Comparison of ENCODE assay signal across 19 cellular contexts in the genomic region with DNA sequence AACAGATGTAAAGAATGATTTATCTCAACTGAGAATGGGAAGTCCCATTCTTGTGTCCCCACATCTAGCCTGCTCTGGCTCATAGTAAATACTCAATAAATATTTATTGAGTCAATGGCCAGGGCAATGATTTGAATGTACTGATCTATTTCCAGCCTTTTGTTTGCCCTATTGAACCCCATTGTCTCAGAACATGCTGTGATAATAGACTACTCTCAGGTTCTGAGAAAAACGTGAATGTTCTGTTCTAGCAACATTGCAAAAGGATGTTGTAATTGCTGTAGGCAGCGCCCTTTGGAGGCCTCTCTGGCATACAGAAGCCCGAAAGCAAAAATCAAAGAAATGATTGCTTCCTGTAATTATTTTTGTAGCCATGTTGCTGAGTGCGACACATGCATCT.
DNase-seq lines count a peak whose midpoint lies in the region; ATAC-seq, FAIRE-seq and TF ChIP-seq lines count a peak whose summit lies in the region.
"Had no signal": no experiment of that assay in that cellular context is flagged by ENCODE, and none has a peak within 500 bp of the region (broad histone marks: within the 10 kb centered on the region; RNA-seq: fewer than 3 reads in every experiment).

No MANE protein-coding gene starts in this region.

- no peak overlapping the region for H3K4me3 Mint-ChIP-seq in endodermal cell
- H3K4me3 Mint-ChIP-seq: HFFc6 had no signal

- H3K4me1 Mint-ChIP-seq in endodermal cell, result peaks cover 16% of the 10 kb centered on the region

- FAIRE-seq in small intestine (lab: Jason Lieb, UNC), result no peak
- FAIRE-seq: GM12878, GM18507, H1 had no signal

- DNase-seq in NCI-H1417 (lab: John Stamatoyannopoulos, UW), result peak in 2 of 3 experiments; percentile 16 to 59
- DNase-seq in NCI-H1417 treated with DMSO at 0.1 percent for 48 hours (lab: John Stamatoyannopoulos, UW), result no peak
- peak; percentile 61 to 88 for DNase-seq in NOMO-1 (lab: John Stamatoyannopoulos, UW; ENCODE audit: unreplicated experiment in 2 of 2)
- no peak for DNase-seq in endodermal cell
- peak; percentile 39 for DNase-seq in small intestine
- DNase-seq in MV-4-11 (lab: John Stamatoyannopoulos, UW), result no peak
- DNase-seq in neuronal stem cell (ENCODE audit: low spot score), result no peak
- DNase-seq: HFFc6, MM.1S, NCI-H1105 treated with DMSO at 0.1 percent for 48 hours, NCI-H446, NCI-H82, SIG-M5 had no signal

- H2BK120ac ChIP-seq in neuronal stem cell (ENCODE audit: low read depth, low read length), result no peak overlapping the region

- H3K36me3 ChIP-seq in endodermal cell (ENCODE audit: control insufficient read depth, insufficient read depth, low read length) (no peaks in the 10 kb centered on the region), small intestine (ENCODE audit: control insufficient read depth in 2 of 2, insufficient read depth in 2 of 2, low read length in 2 of 2) (no peaks in the 10 kb centered on the region), neuronal stem cell (replicated peaks in 1 of 2; ENCODE audit: control insufficient read depth in 2 of 2, insufficient read depth in 2 of 2, low read length in 2 of 2) (no peaks in the 10 kb centered on the region)
- H3K36me3 ChIP-seq: BLaER1 treated with 17β-estradiol and CSF1 and Interleukin-3, amounts not matched to agents 10 nM and 100 nM had no signal

- H4K8ac ChIP-seq in neuronal stem cell (ENCODE audit: low read depth, low read length), result no peak overlapping the region

- no peak overlapping the region for H2BK5ac ChIP-seq in neuronal stem cell (ENCODE audit: low read length)

- H3K27me3 ChIP-seq in endodermal cell (ENCODE audit: control insufficient read depth, insufficient read depth, low read length, poor library complexity, severe bottlenecking) (no peaks in the 10 kb centered on the region), small intestine (ENCODE audit: control insufficient read depth in 2 of 2, insufficient read depth in 2 of 2, low read length in 2 of 2) (no peaks in the 10 kb centered on the region), neuronal stem cell (ENCODE audit: control insufficient read depth in 3 of 3, insufficient read depth in 3 of 3, low read depth in 1 of 3, low read length in 3 of 3) (no peaks in the 10 kb centered on the region)
- H3K27me3 ChIP-seq: BLaER1 treated with 17β-estradiol and CSF1 and Interleukin-3, amounts not matched to agents 10 nM and 100 nM had no signal

- H3K4me1 ChIP-seq in endodermal cell (ENCODE audit: control insufficient read depth, insufficient read depth, low read length), result no peaks in the 10 kb centered on the region
- H3K4me1 ChIP-seq in small intestine (ENCODE audit: control insufficient read depth in 2 of 2, insufficient read depth in 1 of 2, low read depth in 1 of 2, low read length in 1 of 2), result peaks cover 0 to 2% of the 10 kb centered on the region in 2 donors
- peaks cover 0 to 26% of the 10 kb centered on the region in 2 donors for H3K4me1 ChIP-seq in neuronal stem cell (ENCODE audit: control insufficient read depth in 2 of 2, insufficient read depth in 1 of 2, low read depth in 1 of 2, low read length in 2 of 2)
- H3K4me1 ChIP-seq: BLaER1 treated with 17β-estradiol and CSF1 and Interleukin-3, amounts not matched to agents 10 nM and 100 nM had no signal

- H3K27ac ChIP-seq in endodermal cell (ENCODE audit: low read depth, low read length) (peak overlapping the region; percentile 18), small intestine (ENCODE audit: low read depth in 1 of 2, low read length in 1 of 2) (no peak overlapping the region), neuronal stem cell (replicated peaks; ENCODE audit: low read length) (no peak overlapping the region)
- H3K27ac ChIP-seq: 22Rv1; BLaER1 treated with 17β-estradiol and CSF1 and Interleukin-3, amounts not matched to agents 10 nM and 100 nM had no signal

- H2AFZ ChIP-seq in neuronal stem cell (ENCODE audit: low read length), result no peak overlapping the region

- no peak overlapping the region for H3K4me2 ChIP-seq in neuronal stem cell (ENCODE audit: insufficient read depth, low read length, poor library complexity, severe bottlenecking)
- H3K4me2 ChIP-seq: BLaER1 treated with 17β-estradiol and CSF1 and Interleukin-3, amounts not matched to agents 10 nM and 100 nM had no signal

- ATAC-seq in GM18907 (IDR thresholded peaks at IDR 0.05; ENCODE audit: unreplicated experiment), result no peak
- ATAC-seq: GM12878 had no signal

- H2BK12ac ChIP-seq in neuronal stem cell (ENCODE audit: low read length), result no peak overlapping the region

- TF ChIP-seq CTCF in endodermal cell (conservative IDR thresholded peaks at IDR 0.05), result no peak

- H3K9me3 Mint-ChIP-seq in endodermal cell, result no peaks in the 10 kb centered on the region
- H3K9me3 Mint-ChIP-seq: HFFc6 had no signal

- no peak overlapping the region for H3K23ac ChIP-seq in neuronal stem cell (ENCODE audit: low read depth, low read length, poor library complexity)

- no peak overlapping the region for H3K27ac Mint-ChIP-seq in endodermal cell
- H3K27ac Mint-ChIP-seq: HFFc6 had no signal

- H2BK15ac ChIP-seq in neuronal stem cell (ENCODE audit: low read length), result no peak overlapping the region

- no peak overlapping the region for H2AK5ac ChIP-seq in neuronal stem cell (ENCODE audit: low read depth, low read length)

- no peaks in the 10 kb centered on the region for H3K9me3 ChIP-seq in endodermal cell (ENCODE audit: control insufficient read depth, low read length)
- H3K9me3 ChIP-seq in small intestine (ENCODE audit: control insufficient read depth, low read depth), result no peaks in the 10 kb centered on the region
- H3K9me3 ChIP-seq in neuronal stem cell (replicated peaks in 1 of 2; ENCODE audit: control insufficient read depth in 2 of 2, insufficient read depth in 1 of 2, low read depth in 1 of 2, low read length in 2 of 2), result no peaks in the 10 kb centered on the region
- H3K9me3 ChIP-seq: BLaER1 treated with 17β-estradiol and CSF1 and Interleukin-3, amounts not matched to agents 10 nM and 100 nM had no signal

- H3K4ac ChIP-seq in neuronal stem cell (ENCODE audit: low read length), result no peak overlapping the region

- H3K9ac ChIP-seq in endodermal cell (ENCODE audit: extremely low read depth, low read length, poor library complexity, severe bottlenecking), result no peak overlapping the region
- H3K9ac ChIP-seq in neuronal stem cell (ENCODE audit: low read depth, low read length, poor library complexity), result no peak overlapping the region
- H3K9ac ChIP-seq: BLaER1 treated with 17β-estradiol and CSF1 and Interleukin-3, amounts not matched to agents 10 nM and 100 nM had no signal

- H3K79me1 ChIP-seq in neuronal stem cell (ENCODE audit: low read depth, low read length), result no peaks in the 10 kb centered on the region

- no peaks in the 10 kb centered on the region for H3K27me3 Mint-ChIP-seq in endodermal cell (ENCODE audit: insufficient read depth)

- H3K36me3 Mint-ChIP-seq in endodermal cell (ENCODE audit: low read depth), result no peaks in the 10 kb centered on the region

- 68 to 87% methylated on average over 3 to 4 of the region's 4 CpGs for WGBS in endodermal cell (ENCODE audit: insufficient coverage in 1 of 2, insufficient read length in 1 of 2), 2 experiments
- 33 to 62% (median 58%) methylated on average over 4 of the region's 4 CpGs for WGBS in small intestine, 3 donors
- WGBS in neuronal stem cell (ENCODE audit: extremely low coverage in 2 of 2, insufficient read length in 2 of 2, insufficient replicate concordance in 1 of 2), 2 donors, result no CpG with 5 or more reads among the region's 4 CpGs

- no peak overlapping the region for H4K91ac ChIP-seq in neuronal stem cell (ENCODE audit: low read depth, low read length, poor library complexity)

- H3K4me3 ChIP-seq in endodermal cell (ENCODE audit: low read length), result no peak overlapping the region
- no peak overlapping the region for H3K4me3 ChIP-seq in small intestine (ENCODE audit: low read depth in 1 of 2, low read length in 2 of 2)
- no peak overlapping the region for H3K4me3 ChIP-seq in neuronal stem cell (ENCODE audit: low read length in 2 of 2)
- H3K4me3 ChIP-seq: BLaER1 treated with 17β-estradiol and CSF1 and Interleukin-3, amounts not matched to agents 10 nM and 100 nM; GM12878 had no signal

- no peak overlapping the region for H3K14ac ChIP-seq in neuronal stem cell (ENCODE audit: low read length)

- H3K18ac ChIP-seq in neuronal stem cell (ENCODE audit: low read length), result no peak overlapping the region

Comparison
In these comparisons a context has a peak if more than half of its experiments do, and no peak if none do; other contexts are left out.
1. DNase-seq: peak in NCI-H1417 (2 of 3), NOMO-1 (2 of 2) and small intestine (single experiment); none in NCI-H1417 treated with DMSO at 0.1 percent for 48 hours (single experiment), endodermal cell (single experiment), MV-4-11 (single experiment) and neuronal stem cell (single experiment).